Comparison of ENCODE assay signal across 8 cellular contexts in genomic region chr16:25957707-25958106, GRCh38.
"Had no signal": no experiment of that assay in that cellular context is flagged by ENCODE, and none has a peak within 500 bp of the region (broad histone marks: within the 10 kb centered on the region; RNA-seq: fewer than 3 reads in every experiment).

No MANE protein-coding gene starts in this region.

- H3K4me3 ChIP-seq: GM23248, GM23338, HAP-1 had no signal

- H3K36me3 ChIP-seq: HAP-1 had no signal

- H3K9me3 ChIP-seq: HAP-1 had no signal

- H3K4me1 ChIP-seq: HAP-1 had no signal

- DNase-seq: GM23248, GOT3, H7, H9, HCEC 1CT, HFFc6 had no signal

- H3K27ac ChIP-seq: GM23248 had no signal
